7 cellular contexts compared by ENCODE assay signal in genomic region chr9:106862115-106862945, GRCh38. TPM values are rescaled to one million over a fixed set of nuclear protein-coding genes. Genes with fewer than 3 reads are reported as not detected.
DNase-seq lines count a peak whose midpoint lies in the region; ATAC-seq and TF ChIP-seq lines count a peak whose summit lies in the region.

No MANE protein-coding gene starts in this region.

- H3K4me3 ChIP-seq in LNCaP clone FGC (ENCODE audit: low read depth, low read length): peak overlapping the region; percentile 79
- H3K4me3 ChIP-seq in adipocyte (ENCODE audit: low read length): peak overlapping the region; percentile 96

- intact Hi-C loops in sciatic nerve (cut with DNase I): loop anchor here (10.0 kb wide), 1 partner anchor 62 kb away; no protein-coding TSS in a partner anchor

- peak; percentile 39 for ATAC-seq in sciatic nerve
- ATAC-seq in HG02884 (IDR thresholded peaks at IDR 0.05; ENCODE audit: unreplicated experiment): no peak
- ATAC-seq in GM21423 (IDR thresholded peaks at IDR 0.05; ENCODE audit: unreplicated experiment): no peak

- H3K36me3 ChIP-seq in ES-I3 (ENCODE audit: insufficient read depth, low read length): no peaks in the 10 kb centered on the region
- H3K36me3 ChIP-seq in adipocyte (ENCODE audit: control insufficient read depth, insufficient read depth, low read length, severe bottlenecking): no peaks in the 10 kb centered on the region

- peak overlapping the region; percentile 83 for H3K9ac ChIP-seq in ES-I3 (ENCODE audit: low read depth, low read length)
- H3K9ac ChIP-seq in adipocyte (ENCODE audit: low read length): peak overlapping the region; percentile 96

- H3K4me1 ChIP-seq in ES-I3 (ENCODE audit: insufficient read depth, low read length) (peaks cover 28% of the 10 kb centered on the region), adipocyte (ENCODE audit: control insufficient read depth, insufficient read depth, low read length) (peaks cover 19% of the 10 kb centered on the region)

- H3K9me3 ChIP-seq in ES-I3 (ENCODE audit: control insufficient read depth, insufficient read depth, low read length) (no peaks in the 10 kb centered on the region), adipocyte (ENCODE audit: control insufficient read depth, low read length) (no peaks in the 10 kb centered on the region)

- DNase-seq in LNCaP clone FGC (ENCODE audit: low read depth): no peak
- peak; percentile 54 for DNase-seq in adipocyte (ENCODE audit: low read depth)
- DNase-seq in hypothalamus (lab: John Stamatoyannopoulos, UW): peak in 28 of 51 donors; percentile 15 to 87 (median 46)
- no peak for DNase-seq in sciatic nerve (ENCODE audit: low spot score)

- H3K27me3 ChIP-seq in adipocyte (replicated peaks; ENCODE audit: control insufficient read depth, insufficient read depth, low read length): no peaks in the 10 kb centered on the region

- TF ChIP-seq CTCF in LNCaP clone FGC (IDR thresholded peaks at IDR 0.05; ENCODE audit: control insufficient read depth, extremely low read depth, insufficient read depth): peak; percentile 62

RNA-seq across cellular contexts. Expression of gene ZNF462, which starts 0.6 kb away (rescaled TPM):
- total RNA-seq in sciatic nerve: 51.1 TPM

Comparison
In these comparisons a context has a peak if more than half of its experiments do, and no peak if none do; other contexts are left out.
1. DNase-seq: peak in adipocyte (single experiment) and hypothalamus (28 of 51); none in LNCaP clone FGC (single experiment) and sciatic nerve (single experiment).